8 cellular contexts compared by ENCODE assay signal in the genomic region with DNA sequence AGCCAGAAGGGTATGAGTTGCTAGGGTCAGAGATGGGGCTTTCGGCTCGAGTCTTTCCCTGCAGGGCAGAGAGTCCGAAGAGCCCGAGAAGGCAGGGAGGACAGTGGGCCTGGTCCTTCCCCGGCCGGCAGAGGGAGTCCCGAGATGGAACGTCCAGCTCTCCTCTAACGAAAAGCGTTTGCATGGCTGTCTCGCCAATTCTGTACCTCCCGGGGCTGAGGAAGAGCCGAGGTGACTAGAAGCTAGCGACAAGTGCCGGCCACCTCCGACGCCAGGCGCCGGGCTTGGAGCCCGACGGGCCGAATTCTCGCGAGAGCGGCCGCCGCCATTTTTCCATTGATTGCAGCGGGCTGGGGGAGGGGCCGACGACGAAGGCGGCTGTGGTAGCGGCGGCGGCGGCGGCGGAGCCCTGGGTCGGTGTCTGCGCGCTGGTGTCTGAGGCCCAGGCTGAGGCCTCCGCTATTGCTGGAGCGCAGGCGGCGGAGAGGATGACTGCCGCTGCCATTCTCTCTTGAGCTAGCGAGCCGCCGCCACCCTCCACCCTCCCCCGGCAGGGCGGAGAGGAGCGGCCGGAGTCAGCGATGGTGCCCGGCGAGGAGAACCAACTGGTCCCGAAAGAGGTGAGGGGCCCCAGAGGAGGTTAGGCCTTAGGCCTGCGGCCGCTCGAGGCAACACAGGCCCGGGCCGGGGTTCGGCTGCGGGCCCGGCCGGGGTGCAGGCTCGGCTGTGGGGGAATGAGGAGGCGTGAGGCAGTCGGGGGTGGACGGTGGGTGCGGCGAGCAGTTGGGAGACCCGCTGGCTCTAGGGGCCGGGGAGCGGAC. TPM values are rescaled to one million over a fixed set of nuclear protein-coding genes. Genes with fewer than 3 reads are reported as not detected.
A peak's percentile ranks its signal among the peaks of the same experiment; 100 is the strongest.
DNase-seq lines count a peak whose midpoint lies in the region; ATAC-seq and TF ChIP-seq lines count a peak whose summit lies in the region.

A gene with protein sequence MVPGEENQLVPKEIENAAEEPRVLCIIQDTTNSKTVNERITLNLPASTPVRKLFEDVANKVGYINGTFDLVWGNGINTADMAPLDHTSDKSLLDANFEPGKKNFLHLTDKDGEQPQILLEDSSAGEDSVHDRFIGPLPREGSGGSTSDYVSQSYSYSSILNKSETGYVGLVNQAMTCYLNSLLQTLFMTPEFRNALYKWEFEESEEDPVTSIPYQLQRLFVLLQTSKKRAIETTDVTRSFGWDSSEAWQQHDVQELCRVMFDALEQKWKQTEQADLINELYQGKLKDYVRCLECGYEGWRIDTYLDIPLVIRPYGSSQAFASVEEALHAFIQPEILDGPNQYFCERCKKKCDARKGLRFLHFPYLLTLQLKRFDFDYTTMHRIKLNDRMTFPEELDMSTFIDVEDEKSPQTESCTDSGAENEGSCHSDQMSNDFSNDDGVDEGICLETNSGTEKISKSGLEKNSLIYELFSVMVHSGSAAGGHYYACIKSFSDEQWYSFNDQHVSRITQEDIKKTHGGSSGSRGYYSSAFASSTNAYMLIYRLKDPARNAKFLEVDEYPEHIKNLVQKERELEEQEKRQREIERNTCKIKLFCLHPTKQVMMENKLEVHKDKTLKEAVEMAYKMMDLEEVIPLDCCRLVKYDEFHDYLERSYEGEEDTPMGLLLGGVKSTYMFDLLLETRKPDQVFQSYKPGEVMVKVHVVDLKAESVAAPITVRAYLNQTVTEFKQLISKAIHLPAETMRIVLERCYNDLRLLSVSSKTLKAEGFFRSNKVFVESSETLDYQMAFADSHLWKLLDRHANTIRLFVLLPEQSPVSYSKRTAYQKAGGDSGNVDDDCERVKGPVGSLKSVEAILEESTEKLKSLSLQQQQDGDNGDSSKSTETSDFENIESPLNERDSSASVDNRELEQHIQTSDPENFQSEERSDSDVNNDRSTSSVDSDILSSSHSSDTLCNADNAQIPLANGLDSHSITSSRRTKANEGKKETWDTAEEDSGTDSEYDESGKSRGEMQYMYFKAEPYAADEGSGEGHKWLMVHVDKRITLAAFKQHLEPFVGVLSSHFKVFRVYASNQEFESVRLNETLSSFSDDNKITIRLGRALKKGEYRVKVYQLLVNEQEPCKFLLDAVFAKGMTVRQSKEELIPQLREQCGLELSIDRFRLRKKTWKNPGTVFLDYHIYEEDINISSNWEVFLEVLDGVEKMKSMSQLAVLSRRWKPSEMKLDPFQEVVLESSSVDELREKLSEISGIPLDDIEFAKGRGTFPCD (N-terminal part only) (plus strand): TSS at position 368 of the 821 bp plus-strand sequence. CDS start 214 bp downstream, at position 582.

- H3K27ac ChIP-seq in endodermal cell (ENCODE audit: low read depth, low read length): peak within 1 kb of the TSS; percentile 97

- no peaks in the 10 kb centered on the region for H3K9me3 ChIP-seq in endodermal cell (ENCODE audit: control insufficient read depth, low read length)

- ATAC-seq in GM21367 (IDR thresholded peaks at IDR 0.05; ENCODE audit: unreplicated experiment): peak; percentile 54

- no peaks in the 10 kb centered on the region for H3K27me3 Mint-ChIP-seq in Calu3 (ENCODE audit: unreplicated experiment)
- no peaks in the 10 kb centered on the region for H3K27me3 Mint-ChIP-seq in endodermal cell (ENCODE audit: insufficient read depth)

- H3K27ac Mint-ChIP-seq in Calu3 (ENCODE audit: unreplicated experiment): no peak within 1 kb of the TSS
- no peak within 1 kb of the TSS for H3K27ac Mint-ChIP-seq in endodermal cell

- H3K36me3 Mint-ChIP-seq in Calu3 (ENCODE audit: insufficient read depth, unreplicated experiment): peaks cover 8% of the 10 kb centered on the region
- no peaks in the 10 kb centered on the region for H3K36me3 Mint-ChIP-seq in endodermal cell (ENCODE audit: low read depth)

- H3K9me3 Mint-ChIP-seq in Calu3 (ENCODE audit: low read depth, unreplicated experiment) (no peaks in the 10 kb centered on the region), endodermal cell (no peaks in the 10 kb centered on the region)

- CTCF ChIA-PET in Calu3 (lab: Charles Lee): no interaction called here

- DNase-seq in Calu3: peak; percentile 95
- DNase-seq in HT1080 (ENCODE audit: low read depth): peak; percentile 84
- DNase-seq in NOMO-1 (lab: John Stamatoyannopoulos, UW; ENCODE audit: unreplicated experiment in 2 of 2): peak; percentile 78 to 85
- DNase-seq in activated CD8-positive, alpha-beta memory T cell treated with anti-CD3 and anti-CD28 coated beads for 4 hours (ENCODE audit: low read depth in 2 of 2): peak; percentile 84 to 87
- DNase-seq in endodermal cell: peak; percentile 98
- DNase-seq in mesenteric fat pad (ENCODE audit: low spot score): peak; percentile 98
- DNase-seq in stimulated activated CD8-positive, alpha-beta memory T cell treated with anti-CD3 and anti-CD28 coated beads, Interleukin-15, amount 100 ng/mL, for 24 hours (ENCODE audit: low read depth): peak; percentile 91

- H3K9ac ChIP-seq in endodermal cell (ENCODE audit: extremely low read depth, low read length, poor library complexity, severe bottlenecking): peak within 1 kb of the TSS; percentile 88

- WGBS in endodermal cell (ENCODE audit: insufficient coverage in 1 of 2, insufficient read length in 1 of 2), 2 experiments: 0% methylated on average over 10 to 75 of the region's 75 CpGs

- H3K4me3 Mint-ChIP-seq in Calu3 (ENCODE audit: low read depth, unreplicated experiment) (no peak within 1 kb of the TSS), endodermal cell (no peak within 1 kb of the TSS)

- intact Hi-C loops in Calu3 (cut with micrococcal nuclease; ENCODE audit: unreplicated experiment): no loop called here

- H3K4me3 ChIP-seq in endodermal cell (ENCODE audit: low read length): peak within 1 kb of the TSS; percentile 90

- no peaks in the 10 kb centered on the region for H3K36me3 ChIP-seq in endodermal cell (ENCODE audit: control insufficient read depth, insufficient read depth, low read length)

- TF ChIP-seq CTCF in Calu3 (IDR thresholded peaks at IDR 0.05; ENCODE audit: unreplicated experiment): no peak
- TF ChIP-seq CTCF in endodermal cell (conservative IDR thresholded peaks at IDR 0.05): peak; percentile 71

- H3K4me1 Mint-ChIP-seq in Calu3 (ENCODE audit: low read depth, unreplicated experiment) (no peaks in the 10 kb centered on the region), endodermal cell (peaks cover 9% of the 10 kb centered on the region)

- BruUV-seq in Calu3 (replicated peaks; lab: Mats Ljungman, UMichigan): no TSS peak

- H3K4me1 ChIP-seq in endodermal cell (ENCODE audit: control insufficient read depth, insufficient read depth, low read length): peaks cover 3% of the 10 kb centered on the region

- H3K27me3 ChIP-seq in endodermal cell (ENCODE audit: control insufficient read depth, insufficient read depth, low read length, poor library complexity, severe bottlenecking): no peaks in the 10 kb centered on the region

RNA-seq across cellular contexts. Expression of the gene that starts here (rescaled TPM):
- 37.5 and 40.8 TPM in 2 replicates for total RNA-seq in Calu3 (2022)
- 30.8 and 33.5 TPM in 2 replicates for total RNA-seq in HT1080 (2014; rRNA removed; shearing (Covaris generic))
- polyA plus RNA-seq in HT1080 (2015; cell fraction: cytosol; rRNA removed): 15.3 and 17.6 TPM in 2 replicates
- polyA plus RNA-seq in HT1080 (2015; cell fraction: nucleus; rRNA removed): 38.7 and 38.9 TPM in 2 replicates
- total RNA-seq in endodermal cell: 10 to 100 TPM; 26.3 to 26.9 TPM
- polyA plus RNA-seq in endodermal cell (2013, experiment 1 of 2): 43.5 TPM
- polyA plus RNA-seq in endodermal cell (2013, experiment 2 of 2): 47.6 TPM
- 53.3 TPM for total RNA-seq in mesenteric fat pad

Comparison
In these comparisons a context has a peak if more than half of its experiments do, and no peak if none do; other contexts are left out.
1. Peak in every context shown above with its lines: DNase-seq, ATAC-seq, H3K4me3 ChIP-seq and H3K27ac ChIP-seq.